Comparison of ENCODE assay signal across 8 cellular contexts in genomic region chr3:19931180-19931692, GRCh38. TPM values are rescaled to one million over a fixed set of nuclear protein-coding genes. Genes with fewer than 3 reads are reported as not detected.
DNase-seq lines count a peak whose midpoint lies in the region; ATAC-seq lines count a peak whose summit lies in the region.

No MANE protein-coding gene starts in this region.

- no peaks in the 10 kb centered on the region for H3K9me3 Mint-ChIP-seq in activated T-cell treated with anti-CD3 and anti-CD28 coated beads, Interleukin-2, amount 50 U/mL, for 72 hours

- H3K27ac Mint-ChIP-seq in activated T-cell treated with anti-CD3 and anti-CD28 coated beads, Interleukin-2, amount 50 U/mL, for 72 hours = peak overlapping the region; percentile 78

- peak overlapping the region; percentile 64 to 72 for H3K4me3 Mint-ChIP-seq in activated T-cell treated with anti-CD3 and anti-CD28 coated beads, Interleukin-2, amount 50 U/mL, for 72 hours

- peaks cover 45% of the 10 kb centered on the region for H3K4me1 Mint-ChIP-seq in activated T-cell treated with anti-CD3 and anti-CD28 coated beads, Interleukin-2, amount 50 U/mL, for 72 hours (ENCODE audit: low read depth)

- in situ Hi-C loops in ACHN (cut with HindIII; ENCODE audit: low pct_ligation_motif_present, low pct_unique_long_range_greater_than_20kb, low sequenced_read_pairs) = no loop called here

- DNase-seq in CD1c-positive myeloid dendritic cell (ENCODE audit: extremely low spot score) (peak; percentile 90), middle frontal gyrus (ENCODE audit: extremely low spot score, low spot score) (no peak), NCI-H1105 treated with DMSO at 0.1 percent for 48 hours (lab: John Stamatoyannopoulos, UW) (no peak), ACHN (no peak), AG08396 (ENCODE audit: low spot score) (no peak)
- DNase-seq in activated T-cell treated with anti-CD3 and anti-CD28 coated beads, Interleukin-2, amount 50 U/mL, for 72 hours = peak; percentile 63 to 64

- peaks cover 3 to 5% of the 10 kb centered on the region in 2 donors for H3K36me3 Mint-ChIP-seq in activated T-cell treated with anti-CD3 and anti-CD28 coated beads, Interleukin-2, amount 50 U/mL, for 72 hours (ENCODE audit: insufficient read depth in 2 of 2)

- ATAC-seq in GM19395 (IDR thresholded peaks at IDR 0.05; ENCODE audit: unreplicated experiment) (peak; percentile 82), HG03280 (IDR thresholded peaks at IDR 0.05; ENCODE audit: unreplicated experiment) (peak; percentile 53)
- peak; percentile 86 to 88 for ATAC-seq in activated T-cell treated with anti-CD3 and anti-CD28 coated beads, Interleukin-2, amount 50 U/mL, for 72 hours (replicated peaks in 1 of 2)

- peaks cover 14% of the 10 kb centered on the region for H3K27me3 Mint-ChIP-seq in activated T-cell treated with anti-CD3 and anti-CD28 coated beads, Interleukin-2, amount 50 U/mL, for 72 hours (ENCODE audit: low read depth)

RNA-seq across cellular contexts. Expression of gene EFHB, which starts 2.8 kb away (rescaled TPM):
- total RNA-seq in activated T-cell treated with anti-CD3 and anti-CD28 coated beads, Interleukin-2, amount 50 U/mL, for 72 hours = 1 to 10 TPM in 1 of 2 donors, under 1 TPM in 1; 0.89 to 1.8 TPM

RNA-seq across cellular contexts. Expression of gene RAB5A, which starts 15.7 kb away (rescaled TPM):
- total RNA-seq in activated T-cell treated with anti-CD3 and anti-CD28 coated beads, Interleukin-2, amount 50 U/mL, for 72 hours = 10 to 100 TPM; 62.7 to 62.8 TPM

Comparison
In these comparisons a context has a peak if more than half of its experiments do, and no peak if none do; other contexts are left out.
1. DNase-seq: peak in CD1c-positive myeloid dendritic cell (single experiment) and activated T-cell treated with anti-CD3 and anti-CD28 coated beads, Interleukin-2, amount 50 U/mL, for 72 hours (2 of 2); none in middle frontal gyrus (single experiment), NCI-H1105 treated with DMSO at 0.1 percent for 48 hours (single experiment), ACHN (single experiment) and AG08396 (single experiment).
2. Peak in every context shown above with its lines, with median percentiles within 50 percentile points of each other: ATAC-seq.